Comparison of ENCODE assay signal across 10 cellular contexts in genomic region chr11:75311858-75312288, GRCh38. TPM values are rescaled to one million over a fixed set of nuclear protein-coding genes. Genes with fewer than 3 reads are reported as not detected.
DNase-seq lines count a peak whose midpoint lies in the region; ATAC-seq, FAIRE-seq and TF ChIP-seq lines count a peak whose summit lies in the region.
"Had no signal": no experiment of that assay in that cellular context is flagged by ENCODE, and none has a peak within 500 bp of the region (broad histone marks: within the 10 kb centered on the region; RNA-seq: fewer than 3 reads in every experiment).

No MANE protein-coding gene starts in this region.

- peak in 1 of 2 donors; percentile 74 for TF ChIP-seq POLR2A in heart left ventricle (IDR thresholded peaks at IDR 0.05)

- POLR2A ChIA-PET in WTC11 (lab: Charles Lee): no interaction called here

- H3K36me3 Mint-ChIP-seq in WTC11: peaks cover 11% of the 10 kb centered on the region

- peaks cover 0 to 18% (median 0%) of the 10 kb centered on the region in 9 donors for H3K36me3 ChIP-seq in heart left ventricle
- H3K36me3 ChIP-seq in pancreas: no peaks in the 10 kb centered on the region

- peaks cover 41% of the 10 kb centered on the region for H3K4me1 Mint-ChIP-seq in WTC11

- no peak for FAIRE-seq in pancreas (lab: Jason Lieb, UNC)

- H3K27me3 Mint-ChIP-seq in WTC11 (ENCODE audit: low read depth): no peaks in the 10 kb centered on the region

- no peak for TF ChIP-seq CTCF in AG10803 (conservative IDR thresholded peaks at IDR 0.05; ENCODE audit: low read length)
- no peak for TF ChIP-seq CTCF in WTC11 (IDR thresholded peaks at IDR 0.05)
- TF ChIP-seq CTCF in heart left ventricle (IDR thresholded peaks at IDR 0.05): peak in 1 of 12 donors; percentile 8
- no peak for TF ChIP-seq CTCF in pancreas (IDR thresholded peaks at IDR 0.05)

- CTCF ChIA-PET in WTC11 (lab: Charles Lee): interaction anchor here (1.1 to 1.4 kb wide), 1 partner anchor 32 kb away, joined by 3 to 5 read pairs; no protein-coding TSS in a partner anchor

- no peak overlapping the region for H3K4me3 Mint-ChIP-seq in WTC11

- peak; percentile 24 for DNase-seq in AG10803 (ENCODE audit: low read depth)
- no peak for DNase-seq in WTC11 (ENCODE audit: low spot score)
- DNase-seq in heart left ventricle: peak; percentile 89 to 92 (median 91)
- peak in 3 of 6 donors; percentile 50 to 65 (median 63) for DNase-seq in pancreas
- no peak for DNase-seq in GDM1 (lab: John Stamatoyannopoulos, UW)
- DNase-seq in stimulated activated naive CD4-positive, alpha-beta T cell (lab: John Stamatoyannopoulos, UW): no peak
- DNase-seq in NCI-H2227 (lab: John Stamatoyannopoulos, UW; ENCODE audit: unreplicated experiment): no peak
- DNase-seq in kidney tubule cell (ENCODE audit: low spot score): no peak

- H3K27ac Mint-ChIP-seq in WTC11: peak overlapping the region; percentile 41; the same call in 1 of the 2 replicates

- peaks cover 7% of the 10 kb centered on the region for H3K9me3 Mint-ChIP-seq in WTC11

- H3K27me3 ChIP-seq in heart left ventricle (no peaks in the 10 kb centered on the region), pancreas (no peaks in the 10 kb centered on the region)

- intact Hi-C loops in heart left ventricle (cut with DNase I): no loop called here
- intact Hi-C loops in pancreas (cut with DNase I): no loop called here

- WGBS in heart left ventricle, 4 donors: 30 to 51% (median 42%) methylated on average over 12 to 13 of the region's 13 CpGs
- 84% methylated on average over 13 of the region's 13 CpGs for WGBS in pancreas, 2 donors

- peak overlapping the region; percentile 22; the same call in 1 of the 2 replicates for H3K4me3 ChIP-seq in AG10803 (ENCODE audit: low read length)
- peak overlapping the region in 11 of 12 donors; percentile 34 to 66 (median 51) for H3K4me3 ChIP-seq in heart left ventricle
- no peak overlapping the region for H3K4me3 ChIP-seq in pancreas

- H3K27ac ChIP-seq in heart left ventricle (peak overlapping the region; percentile 82 to 99 (median 91)), pancreas (peak overlapping the region in 3 of 4 donors; percentile 23 to 55 (median 34))
- H3K27ac ChIP-seq: C4-2B, VCaP had no signal

- H3K9me3 ChIP-seq in heart left ventricle: no peaks in the 10 kb centered on the region
- H3K9me3 ChIP-seq in pancreas: no peaks in the 10 kb centered on the region

- H3K4me1 ChIP-seq in heart left ventricle (peaks cover 10 to 60% (median 45%) of the 10 kb centered on the region in 12 donors), pancreas (peaks cover 0 to 36% (median 11%) of the 10 kb centered on the region in 3 donors)

- ATAC-seq in WTC11 (peak; percentile 34; the same call in 1 of the 2 replicates), heart left ventricle (peak; percentile 83 to 93 (median 91)), pancreas (peak in 3 of 4 donors; percentile 57 to 66 (median 60))

TF ChIP-seq in WTC11, 78 proteins besides CTCF, POLR2A, EP300 and RAD21:
- TF ChIP-seq, protein P1, sequence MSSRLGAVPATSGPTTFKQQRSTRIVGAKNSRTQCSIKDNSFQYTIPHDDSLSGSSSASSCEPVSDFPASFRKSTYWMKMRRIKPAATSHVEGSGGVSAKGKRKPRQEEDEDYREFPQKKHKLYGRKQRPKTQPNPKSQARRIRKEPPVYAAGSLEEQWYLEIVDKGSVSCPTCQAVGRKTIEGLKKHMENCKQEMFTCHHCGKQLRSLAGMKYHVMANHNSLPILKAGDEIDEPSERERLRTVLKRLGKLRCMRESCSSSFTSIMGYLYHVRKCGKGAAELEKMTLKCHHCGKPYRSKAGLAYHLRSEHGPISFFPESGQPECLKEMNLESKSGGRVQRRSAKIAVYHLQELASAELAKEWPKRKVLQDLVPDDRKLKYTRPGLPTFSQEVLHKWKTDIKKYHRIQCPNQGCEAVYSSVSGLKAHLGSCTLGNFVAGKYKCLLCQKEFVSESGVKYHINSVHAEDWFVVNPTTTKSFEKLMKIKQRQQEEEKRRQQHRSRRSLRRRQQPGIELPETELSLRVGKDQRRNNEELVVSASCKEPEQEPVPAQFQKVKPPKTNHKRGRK (CRISPR knock-in tag; IDR thresholded peaks at IDR 0.05; ENCODE audit: borderline replicate concordance): no peak
- TF ChIP-seq FOXJ3 (CRISPR knock-in tag; IDR thresholded peaks at IDR 0.05; ENCODE audit: borderline replicate concordance): no peak
- no peak for TF ChIP-seq EMX1 (CRISPR knock-in tag; IDR thresholded peaks at IDR 0.05)
- no peak for TF ChIP-seq ZNF671 (CRISPR knock-in tag; IDR thresholded peaks at IDR 0.05)
- TF ChIP-seq, protein P2, sequence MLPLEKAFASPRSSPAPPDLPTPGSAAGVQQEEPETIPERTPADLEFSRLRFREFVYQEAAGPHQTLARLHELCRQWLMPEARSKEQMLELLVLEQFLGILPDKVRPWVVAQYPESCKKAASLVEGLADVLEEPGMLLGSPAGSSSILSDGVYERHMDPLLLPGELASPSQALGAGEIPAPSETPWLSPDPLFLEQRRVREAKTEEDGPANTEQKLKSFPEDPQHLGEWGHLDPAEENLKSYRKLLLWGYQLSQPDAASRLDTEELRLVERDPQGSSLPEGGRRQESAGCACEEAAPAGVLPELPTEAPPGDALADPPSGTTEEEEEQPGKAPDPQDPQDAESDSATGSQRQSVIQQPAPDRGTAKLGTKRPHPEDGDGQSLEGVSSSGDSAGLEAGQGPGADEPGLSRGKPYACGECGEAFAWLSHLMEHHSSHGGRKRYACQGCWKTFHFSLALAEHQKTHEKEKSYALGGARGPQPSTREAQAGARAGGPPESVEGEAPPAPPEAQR (CRISPR knock-in tag; IDR thresholded peaks at IDR 0.05): no peak

RNA-seq across cellular contexts. Expression of gene ARRB1, which starts 39.6 kb away (rescaled TPM):
- total RNA-seq in WTC11 (2021): 81.0 to 90.1 TPM (median 82.9 TPM) in 3 replicates
- total RNA-seq in heart left ventricle: 10 to 100 TPM; 15.2 to 58.9 (median 29.2) TPM
- polyA plus RNA-seq in heart left ventricle: 10 to 100 TPM in 1 of 2 donors, 1 to 10 TPM in 1; 7.9 to 12.5 TPM
- 10 to 100 TPM; 30.3 to 68.1 (median 33.8) TPM for total RNA-seq in pancreas
- polyA plus RNA-seq in pancreas: 10 to 100 TPM in 1 of 2 donors, 1 to 10 TPM in 1; 7.8 to 12.7 TPM

Comparison
In these comparisons a context has a peak if more than half of its experiments do, and no peak if none do; other contexts are left out.
1. DNase-seq: peak in AG10803 (single experiment) and heart left ventricle (5 of 5); none in WTC11 (single experiment), GDM1 (single experiment), stimulated activated naive CD4-positive, alpha-beta T cell (0 of 6), NCI-H2227 (single experiment) and kidney tubule cell (single experiment).
2. H3K4me3 ChIP-seq: peak in AG10803 (single experiment) and heart left ventricle (11 of 12); none in pancreas (0 of 4).
3. ATAC-seq: peak in every context shown above with its lines; median percentile 91 in heart left ventricle; 60 in pancreas; 34 in WTC11.